Comparison of ENCODE assay signal across 11 cellular contexts in the genomic region with DNA sequence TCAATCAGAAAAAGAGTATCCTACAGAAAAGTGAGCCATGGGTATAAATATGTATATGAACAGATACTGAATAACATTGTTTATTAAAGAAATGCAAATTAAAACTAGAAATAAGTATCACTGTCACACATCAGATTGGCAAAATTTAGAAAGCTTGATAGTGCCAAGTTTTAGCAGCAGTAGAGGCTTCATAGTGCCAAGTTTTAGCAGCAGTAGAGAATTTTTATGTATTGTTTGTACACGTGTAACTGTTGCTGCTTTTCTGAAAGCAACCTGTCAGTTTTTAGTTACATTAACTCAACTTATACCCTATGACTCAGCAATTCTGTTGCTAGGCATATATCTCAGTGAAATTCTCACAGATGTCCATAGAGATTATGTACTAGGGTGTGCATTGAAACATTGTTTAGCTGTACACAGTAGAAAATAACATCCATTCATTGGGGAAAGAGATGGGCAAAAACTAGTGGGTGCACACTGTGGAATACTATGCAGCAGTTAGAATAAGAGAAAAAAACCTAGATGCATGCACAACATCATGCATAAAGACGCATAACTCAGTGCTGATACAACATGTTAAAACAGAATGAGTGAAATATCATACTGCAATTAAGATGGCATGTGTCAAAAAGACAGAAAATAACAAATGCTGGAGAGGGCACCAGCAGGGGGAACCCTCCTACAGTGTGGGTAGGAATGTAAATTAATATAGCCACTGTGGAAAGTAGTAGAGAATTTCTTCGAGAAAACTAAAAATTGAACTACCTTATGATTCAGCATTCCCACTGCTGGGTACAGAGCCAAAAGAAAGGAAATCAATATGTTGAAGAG.
DNase-seq lines count a peak whose midpoint lies in the region; ATAC-seq and TF ChIP-seq lines count a peak whose summit lies in the region.
"Had no signal": no experiment of that assay in that cellular context is flagged by ENCODE, and none has a peak within 500 bp of the region (broad histone marks: within the 10 kb centered on the region; RNA-seq: fewer than 3 reads in every experiment).

No MANE protein-coding gene starts in this region.

- TF ChIP-seq CTCF in AG10803 (conservative IDR thresholded peaks at IDR 0.05; ENCODE audit: low read length): peak; percentile 59

- H3K4me1 ChIP-seq in SJCRH30: no peaks in the 10 kb centered on the region

- H3K36me3 ChIP-seq in SJCRH30: no peaks in the 10 kb centered on the region

- no peak overlapping the region for H3K27ac ChIP-seq in SJCRH30

- H3K4me3 ChIP-seq in AG10803 (ENCODE audit: low read length): no peak overlapping the region
- no peak overlapping the region for H3K4me3 ChIP-seq in SJCRH30

- H3K27me3 ChIP-seq in SJCRH30: no peaks in the 10 kb centered on the region

- ATAC-seq in GM21367 (IDR thresholded peaks at IDR 0.05; ENCODE audit: unreplicated experiment): peak; percentile 57
- no peak for ATAC-seq in GM21619 (IDR thresholded peaks at IDR 0.05; ENCODE audit: unreplicated experiment)
- no peak for ATAC-seq in GM19467 (IDR thresholded peaks at IDR 0.05; ENCODE audit: unreplicated experiment)
- ATAC-seq: activated T-helper 17 cell treated with anti-CD3 and anti-CD28 coated beads, Interleukin-2, amount 50 U/mL, for 72 hours; right cardiac atrium had no signal

- DNase-seq in AG10803 (ENCODE audit: low read depth): peak; percentile 35
- DNase-seq in SJCRH30: peak; percentile 12 to 22
- peak; percentile 11 for DNase-seq in glomerular visceral epithelial cell (ENCODE audit: extremely low spot score)
- DNase-seq in posterior vena cava (ENCODE audit: low spot score): no peak
- DNase-seq in activated CD4-positive, CD25-positive, alpha-beta regulatory T cell (lab: John Stamatoyannopoulos, UW): no peak
- DNase-seq: NK-92 treated with Interleukin-12 subunit alpha and Interleukin-12 subunit beta, amount 100 ng/mL, for 24 hours; right cardiac atrium had no signal

- intact Hi-C loops in posterior vena cava (cut with DNase I): no loop called here

- H3K9me3 ChIP-seq in SJCRH30 (replicated peaks): no peaks in the 10 kb centered on the region

Comparison
In these comparisons a context has a peak if more than half of its experiments do, and no peak if none do; other contexts are left out.
1. DNase-seq: peak in AG10803 (single experiment), SJCRH30 (2 of 2) and glomerular visceral epithelial cell (single experiment); none in posterior vena cava (single experiment) and activated CD4-positive, CD25-positive, alpha-beta regulatory T cell (0 of 4).